Comparison of ENCODE assay signal across 17 cellular contexts in the genomic region with DNA sequence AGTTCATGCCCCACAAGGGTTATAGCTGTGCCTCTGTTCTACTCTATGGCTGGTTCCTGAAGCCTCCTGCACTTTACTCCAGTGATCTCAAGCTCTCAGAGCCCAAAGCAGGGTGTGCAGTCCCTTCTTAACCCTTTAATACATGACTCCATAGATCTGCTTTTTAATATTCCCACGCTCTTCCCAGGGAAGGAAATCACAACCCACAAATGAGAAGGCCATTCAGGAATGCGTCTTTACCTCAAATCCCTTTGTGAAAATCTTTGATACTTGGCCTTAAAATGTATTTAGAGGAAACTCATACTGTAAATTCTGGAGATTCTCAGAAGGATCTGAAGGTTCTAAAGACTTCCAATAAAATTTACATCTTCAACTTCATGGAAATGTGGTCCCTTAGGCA. TPM values are rescaled to one million over a fixed set of nuclear protein-coding genes. Genes with fewer than 3 reads are reported as not detected.
DNase-seq lines count a peak whose midpoint lies in the region; ATAC-seq and TF ChIP-seq lines count a peak whose summit lies in the region.
"Had no signal": no experiment of that assay in that cellular context is flagged by ENCODE, and none has a peak within 500 bp of the region (broad histone marks: within the 10 kb centered on the region; RNA-seq: fewer than 3 reads in every experiment).

No MANE protein-coding gene starts in this region.

- H3K9ac ChIP-seq in GM23248, result peak overlapping the region; percentile 76
- no peak overlapping the region for H3K9ac ChIP-seq in stomach smooth muscle (ENCODE audit: low read length in 2 of 2)
- no peak overlapping the region for H3K9ac ChIP-seq in neural progenitor cell

- H3K4me3 Mint-ChIP-seq in brain (peak overlapping the region in 1 of 5 experiments; percentile 40), neural progenitor cell (no peak overlapping the region)
- H3K4me3 Mint-ChIP-seq in stimulated activated memory B cell treated with anti-CD40 and anti-IgM and Interleukin-4, amounts not matched to agents 10 μg/mL and 1 μg/mL and 100 μg/mL, for 72 hours, result no peak overlapping the region
- H3K4me3 Mint-ChIP-seq: naive B cell had no signal

- H4K20me1 ChIP-seq in GM23248 (ENCODE audit: insufficient read depth), result no peaks in the 10 kb centered on the region
- no peaks in the 10 kb centered on the region for H4K20me1 ChIP-seq in neural progenitor cell (ENCODE audit: low read depth)

- 13 to 18% methylated on average over 2 of the region's 2 CpGs for WGBS in GM23248 (ENCODE audit: low coverage in 1 of 2, low lambda C conversion rate in 2 of 2, missing lambda C conversion rate in 2 of 2), 2 experiments
- 40% methylated on average over 2 of the region's 2 CpGs for WGBS in right cardiac atrium

- H3K4me1 ChIP-seq in GM23248 (ENCODE audit: insufficient read depth) (peaks cover 63% of the 10 kb centered on the region), right cardiac atrium (ENCODE audit: control insufficient read depth, insufficient read depth, low read length) (peaks cover 36% of the 10 kb centered on the region), stomach smooth muscle (ENCODE audit: control insufficient read depth, insufficient read depth, low read length) (peaks cover 74% of the 10 kb centered on the region), BE2C (peaks cover 3% of the 10 kb centered on the region; the same call in 1 of the 2 replicates), neural progenitor cell (no peaks in the 10 kb centered on the region)

- peak; percentile 78 for DNase-seq in GM23248
- DNase-seq in right cardiac atrium, result no peak
- no peak for DNase-seq in BE2C
- DNase-seq in neural progenitor cell (ENCODE audit: low spot score), result no peak
- DNase-seq in effector CD8-positive, alpha-beta T cell (lab: John Stamatoyannopoulos, UW), result no peak
- DNase-seq: activated CD8-positive, alpha-beta memory T cell treated with anti-CD3 and anti-CD28 coated beads for 24 hours; activated gamma-delta T cell; DMS79 treated with DMSO at 0.1 percent for 48 hours; hippocampal formation; left colon; naive B cell; NCI-H187 treated with DMSO at 0.1 percent for 48 hours; NCI-H524; stimulated activated CD4-positive, alpha-beta T cell treated with anti-CD3 and anti-CD28 coated beads, Interleukin-4, amount 100 ng/mL, for 4 hours had no signal

- peak overlapping the region; percentile 30; the same call in 1 of the 2 replicates for H3K4me3 ChIP-seq in GM23248
- no peak overlapping the region for H3K4me3 ChIP-seq in right cardiac atrium (ENCODE audit: low read length)
- H3K4me3 ChIP-seq in stomach smooth muscle (ENCODE audit: low read length in 2 of 2), result peak overlapping the region; percentile 36 to 59
- H3K4me3 ChIP-seq in BE2C (ENCODE audit: low read depth, low read length), result no peak overlapping the region
- H3K4me3 ChIP-seq in neural progenitor cell, result no peak overlapping the region

- H3K9me3 Mint-ChIP-seq in brain, result no peaks in the 10 kb centered on the region
- no peaks in the 10 kb centered on the region for H3K9me3 Mint-ChIP-seq in stimulated activated memory B cell treated with anti-CD40 and anti-IgM and Interleukin-4, amounts not matched to agents 10 μg/mL and 1 μg/mL and 100 μg/mL, for 72 hours
- H3K9me3 Mint-ChIP-seq in neural progenitor cell, result no peaks in the 10 kb centered on the region
- H3K9me3 Mint-ChIP-seq: naive B cell had no signal

- H3F3A ChIP-seq in GM23248 (ENCODE audit: insufficient read depth) (peaks cover 43% of the 10 kb centered on the region), neural progenitor cell (ENCODE audit: low read depth) (no peaks in the 10 kb centered on the region)

- intact Hi-C loops in right cardiac atrium (cut with DNase I), result no loop called here

- no peaks in the 10 kb centered on the region for H3K9me3 ChIP-seq in GM23248 (ENCODE audit: low read depth)
- no peaks in the 10 kb centered on the region for H3K9me3 ChIP-seq in right cardiac atrium (ENCODE audit: control insufficient read depth, low read length)
- H3K9me3 ChIP-seq in stomach smooth muscle (ENCODE audit: control insufficient read depth in 2 of 2, low read length in 2 of 2), result no peaks in the 10 kb centered on the region
- no peaks in the 10 kb centered on the region for H3K9me3 ChIP-seq in BE2C
- H3K9me3 ChIP-seq in neural progenitor cell (ENCODE audit: low read depth), result no peaks in the 10 kb centered on the region

- TF ChIP-seq CTCF in brain (conservative IDR thresholded peaks at IDR 0.05) (no peak), BE2C (IDR thresholded peaks at IDR 0.05; ENCODE audit: low read depth, low read length) (no peak), neural progenitor cell (IDR thresholded peaks at IDR 0.05) (no peak)

- H3K27me3 Mint-ChIP-seq in brain, result peaks cover 4% of the 10 kb centered on the region
- peaks cover 48% of the 10 kb centered on the region for H3K27me3 Mint-ChIP-seq in stimulated activated memory B cell treated with anti-CD40 and anti-IgM and Interleukin-4, amounts not matched to agents 10 μg/mL and 1 μg/mL and 100 μg/mL, for 72 hours
- peaks cover 2% of the 10 kb centered on the region for H3K27me3 Mint-ChIP-seq in neural progenitor cell (ENCODE audit: insufficient read depth, low read depth)

- peak overlapping the region in 3 of 5 experiments; percentile 51 to 89 (median 78) for H3K27ac Mint-ChIP-seq in brain
- H3K27ac Mint-ChIP-seq in stimulated activated memory B cell treated with anti-CD40 and anti-IgM and Interleukin-4, amounts not matched to agents 10 μg/mL and 1 μg/mL and 100 μg/mL, for 72 hours, result no peak overlapping the region
- no peak overlapping the region for H3K27ac Mint-ChIP-seq in neural progenitor cell

- peak overlapping the region; percentile 94 for H3K27ac ChIP-seq in GM23248
- peak overlapping the region; percentile 77 for H3K27ac ChIP-seq in right cardiac atrium (ENCODE audit: low read length)
- peak overlapping the region; percentile 77 for H3K27ac ChIP-seq in stomach smooth muscle (ENCODE audit: low read length)
- no peak overlapping the region for H3K27ac ChIP-seq in neural progenitor cell

- H3K27me3 ChIP-seq in GM23248 (replicated peaks; ENCODE audit: insufficient read depth) (no peaks in the 10 kb centered on the region), right cardiac atrium (ENCODE audit: control insufficient read depth, insufficient read depth) (no peaks in the 10 kb centered on the region), stomach smooth muscle (ENCODE audit: control insufficient read depth in 1 of 2, insufficient read depth in 2 of 2, low read length in 2 of 2) (no peaks in the 10 kb centered on the region), BE2C (no peaks in the 10 kb centered on the region), neural progenitor cell (no peaks in the 10 kb centered on the region)

- H3K36me3 Mint-ChIP-seq in brain, result no peaks in the 10 kb centered on the region
- no peaks in the 10 kb centered on the region for H3K36me3 Mint-ChIP-seq in stimulated activated memory B cell treated with anti-CD40 and anti-IgM and Interleukin-4, amounts not matched to agents 10 μg/mL and 1 μg/mL and 100 μg/mL, for 72 hours
- H3K36me3 Mint-ChIP-seq in neural progenitor cell, result peaks cover 2% of the 10 kb centered on the region
- H3K36me3 Mint-ChIP-seq: naive B cell had no signal

- H2AFZ ChIP-seq in GM23248 (no peak overlapping the region), neural progenitor cell (replicated peaks) (no peak overlapping the region)

- ATAC-seq in right cardiac atrium, result no peak
- ATAC-seq in stimulated activated memory B cell treated with anti-CD40 and anti-IgM and Interleukin-4, amounts not matched to agents 10 μg/mL and 1 μg/mL and 100 μg/mL, for 72 hours, result no peak
- ATAC-seq: left colon had no signal

- H3K9me2 ChIP-seq in GM23248 (ENCODE audit: insufficient read depth), result no peaks in the 10 kb centered on the region

- H3K36me3 ChIP-seq in GM23248 (ENCODE audit: low read depth) (no peaks in the 10 kb centered on the region), stomach smooth muscle (ENCODE audit: control insufficient read depth in 2 of 2, insufficient read depth in 2 of 2, low read length in 2 of 2) (peaks cover 4 to 6% of the 10 kb centered on the region in 2 donors), BE2C (no peaks in the 10 kb centered on the region), neural progenitor cell (no peaks in the 10 kb centered on the region)

- peak overlapping the region; percentile 54 for H3K4me2 ChIP-seq in GM23248 (ENCODE audit: unreplicated experiment)
- no peak overlapping the region for H3K4me2 ChIP-seq in neural progenitor cell

- in situ Hi-C loops in GM23248 (cut with MboI), result no loop called here

- H3K4me1 Mint-ChIP-seq in brain (peaks cover 24% of the 10 kb centered on the region), neural progenitor cell (peaks cover 6% of the 10 kb centered on the region)
- H3K4me1 Mint-ChIP-seq in stimulated activated memory B cell treated with anti-CD40 and anti-IgM and Interleukin-4, amounts not matched to agents 10 μg/mL and 1 μg/mL and 100 μg/mL, for 72 hours, result no peaks in the 10 kb centered on the region

- peaks cover 46% of the 10 kb centered on the region for H3K79me2 ChIP-seq in GM23248 (ENCODE audit: insufficient read depth)
- no peaks in the 10 kb centered on the region for H3K79me2 ChIP-seq in neural progenitor cell (ENCODE audit: low read depth)

RNA-seq across cellular contexts. Expression of a gene that starts 17.0 kb away (rescaled TPM):
- 59.8 and 66.6 TPM in 2 replicates for total RNA-seq in GM23248 (2014; rRNA removed; shearing (Covaris generic))
- polyA plus RNA-seq in GM23248 (2016; fragmentation: Nextera tagmentation; extraction: Ambion mirVana) (39.8 and 40.0 TPM in 2 replicates), brain (ENCODE audit: insufficient read depth, low read depth, low replicate concordance) (6.1 TPM), right cardiac atrium (18.9 TPM)
- total RNA-seq in right cardiac atrium (10 to 100 TPM; 22.5 to 38.1 (median 29.2) TPM), neural progenitor cell (ENCODE audit: low replicate concordance) (22.0 and 24.7 TPM in 2 replicates)
- 2.6 TPM for polyA plus RNA-seq in BE2C (2012; ENCODE audit: insufficient read depth, insufficient read length, low read depth)

Comparison
In these comparisons a context has a peak if more than half of its experiments do, and no peak if none do; other contexts are left out.
1. H3K4me3 ChIP-seq: peak in GM23248 (single experiment) and stomach smooth muscle (2 of 2); none in right cardiac atrium (single experiment), BE2C (single experiment) and neural progenitor cell (single experiment).
2. H3K27ac Mint-ChIP-seq: peak in brain (3 of 5); none in stimulated activated memory B cell treated with anti-CD40 and anti-IgM and Interleukin-4, amounts not matched to agents 10 μg/mL and 1 μg/mL and 100 μg/mL, for 72 hours (single experiment) and neural progenitor cell (single experiment).